1 cellular context compared by ENCODE assay signal in the genomic region with DNA sequence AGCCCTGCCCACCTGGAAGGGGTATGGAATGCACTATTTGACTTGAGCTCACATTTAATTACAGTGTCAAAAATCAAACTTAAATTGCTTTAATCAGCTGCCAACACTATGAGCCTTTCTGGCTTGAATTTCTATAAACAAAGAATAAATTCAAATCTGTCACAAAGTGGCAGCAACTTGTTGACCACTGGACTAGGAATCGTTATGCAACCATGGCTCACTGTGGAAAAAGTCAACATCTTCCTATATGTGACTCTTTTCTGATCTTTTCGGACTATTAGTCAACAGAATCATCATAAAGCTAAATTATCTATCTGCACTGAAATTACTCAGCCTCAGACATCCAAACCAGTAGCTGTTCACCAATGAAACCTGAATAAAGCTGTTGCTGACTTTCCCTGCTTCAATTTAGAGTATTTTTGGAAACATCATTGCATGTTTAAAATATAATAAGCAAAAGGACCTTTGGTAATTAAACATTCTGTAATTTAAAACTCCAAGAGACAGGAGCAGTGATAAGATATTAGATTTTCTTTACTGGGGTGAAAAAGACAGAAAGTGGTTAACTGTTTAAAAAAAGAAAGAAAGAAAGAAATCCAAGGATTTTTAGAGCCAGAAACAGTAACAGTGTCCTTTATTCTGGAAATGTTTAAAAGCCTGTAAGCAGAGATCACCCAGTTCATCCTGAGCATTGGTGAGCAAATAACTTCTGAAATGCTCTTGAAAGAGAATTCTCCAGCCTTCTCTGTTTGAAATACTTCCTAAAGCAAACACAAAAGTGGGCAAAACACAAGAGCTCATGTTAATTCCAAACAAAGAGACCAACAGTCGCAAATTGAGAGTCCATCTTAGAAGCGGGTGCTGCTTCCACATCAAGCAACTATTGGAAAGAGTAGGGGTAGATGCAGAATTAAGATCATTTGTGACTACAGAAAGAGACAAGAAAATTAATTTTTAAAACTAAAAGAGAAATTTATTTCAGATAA.
A peak's percentile ranks its signal among the peaks of the same experiment; 100 is the strongest.
TF ChIP-seq lines count a peak whose summit lies in the region.

No MANE protein-coding gene starts in this region.

TF ChIP-seq in HepG2, 621 proteins besides CTCF, POLR2A, EP300 and RAD21 (continued from another document and continues in another):
- TF ChIP-seq, protein P1, sequence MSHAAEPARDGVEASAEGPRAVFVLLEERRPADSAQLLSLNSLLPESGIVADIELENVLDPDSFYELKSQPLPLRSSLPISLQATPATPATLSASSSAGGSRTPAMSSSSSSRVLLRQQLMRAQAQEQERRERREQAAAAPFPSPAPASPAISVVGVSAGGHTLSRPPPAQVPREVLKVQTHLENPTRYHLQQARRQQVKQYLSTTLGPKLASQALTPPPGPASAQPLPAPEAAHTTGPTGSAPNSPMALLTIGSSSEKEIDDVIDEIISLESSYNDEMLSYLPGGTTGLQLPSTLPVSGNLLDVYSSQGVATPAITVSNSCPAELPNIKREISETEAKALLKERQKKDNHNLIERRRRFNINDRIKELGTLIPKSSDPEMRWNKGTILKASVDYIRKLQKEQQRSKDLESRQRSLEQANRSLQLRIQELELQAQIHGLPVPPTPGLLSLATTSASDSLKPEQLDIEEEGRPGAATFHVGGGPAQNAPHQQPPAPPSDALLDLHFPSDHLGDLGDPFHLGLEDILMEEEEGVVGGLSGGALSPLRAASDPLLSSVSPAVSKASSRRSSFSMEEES (CRISPR knock-in tag; IDR thresholded peaks at IDR 0.05): 0 out of 2 replicates have a peak, but pooled peaks have one; percentile 16
- TF ChIP-seq JUN (CRISPR knock-in tag; IDR thresholded peaks at IDR 0.05) (no peak), MIER2 (CRISPR knock-in tag; IDR thresholded peaks at IDR 0.05) (no peak), ELF4 (CRISPR knock-in tag; IDR thresholded peaks at IDR 0.05; ENCODE audit: borderline replicate concordance) (no peak), HDAC2 (CRISPR knock-in tag; IDR thresholded peaks at IDR 0.05) (peak; percentile 12; the same call in 1 of the 2 replicates), TOE1 (CRISPR knock-in tag; IDR thresholded peaks at IDR 0.05) (no peak), SSRP1 (CRISPR knock-in tag; IDR thresholded peaks at IDR 0.05) (no peak), RAD51 (IDR thresholded peaks at IDR 0.05; ENCODE audit: borderline replicate concordance) (no peak), DNMT1 (CRISPR knock-in tag; IDR thresholded peaks at IDR 0.05) (no peak), PAF1 (CRISPR knock-in tag; IDR thresholded peaks at IDR 0.05) (no peak), PTBP1 (IDR thresholded peaks at IDR 0.05; ENCODE audit: low read depth, low read length, poor library complexity, severe bottlenecking) (no peak), ZNF816 (CRISPR knock-in tag; IDR thresholded peaks at IDR 0.05; ENCODE audit: borderline replicate concordance) (no peak), HOXA5 (CRISPR knock-in tag; IDR thresholded peaks at IDR 0.05) (no peak), NFRKB (IDR thresholded peaks at IDR 0.05) (no peak), CHD4 (IDR thresholded peaks at IDR 0.05; ENCODE audit: borderline replicate concordance, low read length) (peak; percentile 56; the same call in 1 of the 2 replicates), ADNP (CRISPR knock-in tag; IDR thresholded peaks at IDR 0.05) (no peak), ZNF496 (CRISPR knock-in tag; IDR thresholded peaks at IDR 0.05; ENCODE audit: insufficient replicate concordance) (no peak), ZFP1 (CRISPR knock-in tag; IDR thresholded peaks at IDR 0.05) (0 out of 2 replicates have a peak, but pooled peaks have one; percentile 14), ZNF614 (CRISPR knock-in tag; IDR thresholded peaks at IDR 0.05; ENCODE audit: borderline replicate concordance) (no peak), FOXK1 (CRISPR knock-in tag; IDR thresholded peaks at IDR 0.05; ENCODE audit: borderline replicate concordance, low read depth) (peak; percentile 74; the same call in 1 of the 2 replicates), ZNF781 (CRISPR knock-in tag; IDR thresholded peaks at IDR 0.05; ENCODE audit: borderline replicate concordance, not compliant biosample characterization) (no peak), ZZZ3 (CRISPR knock-in tag; IDR thresholded peaks at IDR 0.05; ENCODE audit: borderline replicate concordance) (no peak), ISX (CRISPR knock-in tag; conservative IDR thresholded peaks at IDR 0.05) (no peak), ZNF17 (CRISPR knock-in tag; IDR thresholded peaks at IDR 0.05) (no peak), ELF1 (CRISPR knock-in tag; IDR thresholded peaks at IDR 0.05) (no peak), ZSCAN12 (CRISPR knock-in tag; IDR thresholded peaks at IDR 0.05) (no peak), NCOA5 (CRISPR knock-in tag; IDR thresholded peaks at IDR 0.05) (no peak), RFX1 (IDR thresholded peaks at IDR 0.05) (no peak), ZNF670 (CRISPR knock-in tag; IDR thresholded peaks at IDR 0.05; ENCODE audit: borderline replicate concordance) (0 out of 2 replicates have a peak, but pooled peaks have one; percentile 25), PHF21A (CRISPR knock-in tag; IDR thresholded peaks at IDR 0.05) (peak; percentile 34; the same call in 1 of the 2 replicates), HDAC1 (CRISPR knock-in tag; IDR thresholded peaks at IDR 0.05) (0 out of 2 replicates have a peak, but pooled peaks have one; percentile 27), ZNF570 (CRISPR knock-in tag; IDR thresholded peaks at IDR 0.05; ENCODE audit: borderline replicate concordance) (no peak), XRCC5 (optimal IDR thresholded peaks at IDR 0.05; ENCODE audit: low read length) (no peak), ZNF263 (CRISPR knock-in tag; IDR thresholded peaks at IDR 0.05) (no peak), FOXP1 (IDR thresholded peaks at IDR 0.05) (no peak), FOXP1 (CRISPR knock-in tag; IDR thresholded peaks at IDR 0.05) (peak; percentile 82), ZNF713 (CRISPR knock-in tag; IDR thresholded peaks at IDR 0.05) (no peak)
- TF ChIP-seq, protein P2, sequence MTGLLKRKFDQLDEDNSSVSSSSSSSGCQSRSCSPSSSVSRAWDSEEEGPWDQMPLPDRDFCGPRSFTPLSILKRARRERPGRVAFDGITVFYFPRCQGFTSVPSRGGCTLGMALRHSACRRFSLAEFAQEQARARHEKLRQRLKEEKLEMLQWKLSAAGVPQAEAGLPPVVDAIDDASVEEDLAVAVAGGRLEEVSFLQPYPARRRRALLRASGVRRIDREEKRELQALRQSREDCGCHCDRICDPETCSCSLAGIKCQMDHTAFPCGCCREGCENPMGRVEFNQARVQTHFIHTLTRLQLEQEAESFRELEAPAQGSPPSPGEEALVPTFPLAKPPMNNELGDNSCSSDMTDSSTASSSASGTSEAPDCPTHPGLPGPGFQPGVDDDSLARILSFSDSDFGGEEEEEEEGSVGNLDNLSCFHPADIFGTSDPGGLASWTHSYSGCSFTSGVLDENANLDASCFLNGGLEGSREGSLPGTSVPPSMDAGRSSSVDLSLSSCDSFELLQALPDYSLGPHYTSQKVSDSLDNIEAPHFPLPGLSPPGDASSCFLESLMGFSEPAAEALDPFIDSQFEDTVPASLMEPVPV (CRISPR knock-in tag; IDR thresholded peaks at IDR 0.05): no peak
- TF ChIP-seq, protein P3, sequence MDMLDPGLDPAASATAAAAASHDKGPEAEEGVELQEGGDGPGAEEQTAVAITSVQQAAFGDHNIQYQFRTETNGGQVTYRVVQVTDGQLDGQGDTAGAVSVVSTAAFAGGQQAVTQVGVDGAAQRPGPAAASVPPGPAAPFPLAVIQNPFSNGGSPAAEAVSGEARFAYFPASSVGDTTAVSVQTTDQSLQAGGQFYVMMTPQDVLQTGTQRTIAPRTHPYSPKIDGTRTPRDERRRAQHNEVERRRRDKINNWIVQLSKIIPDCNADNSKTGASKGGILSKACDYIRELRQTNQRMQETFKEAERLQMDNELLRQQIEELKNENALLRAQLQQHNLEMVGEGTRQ (IDR thresholded peaks at IDR 0.05; ENCODE audit: low read depth, low read length): no peak
- TF ChIP-seq, protein P3 (CRISPR knock-in tag; IDR thresholded peaks at IDR 0.05; ENCODE audit: borderline replicate concordance): no peak
- TF ChIP-seq, protein P4, sequence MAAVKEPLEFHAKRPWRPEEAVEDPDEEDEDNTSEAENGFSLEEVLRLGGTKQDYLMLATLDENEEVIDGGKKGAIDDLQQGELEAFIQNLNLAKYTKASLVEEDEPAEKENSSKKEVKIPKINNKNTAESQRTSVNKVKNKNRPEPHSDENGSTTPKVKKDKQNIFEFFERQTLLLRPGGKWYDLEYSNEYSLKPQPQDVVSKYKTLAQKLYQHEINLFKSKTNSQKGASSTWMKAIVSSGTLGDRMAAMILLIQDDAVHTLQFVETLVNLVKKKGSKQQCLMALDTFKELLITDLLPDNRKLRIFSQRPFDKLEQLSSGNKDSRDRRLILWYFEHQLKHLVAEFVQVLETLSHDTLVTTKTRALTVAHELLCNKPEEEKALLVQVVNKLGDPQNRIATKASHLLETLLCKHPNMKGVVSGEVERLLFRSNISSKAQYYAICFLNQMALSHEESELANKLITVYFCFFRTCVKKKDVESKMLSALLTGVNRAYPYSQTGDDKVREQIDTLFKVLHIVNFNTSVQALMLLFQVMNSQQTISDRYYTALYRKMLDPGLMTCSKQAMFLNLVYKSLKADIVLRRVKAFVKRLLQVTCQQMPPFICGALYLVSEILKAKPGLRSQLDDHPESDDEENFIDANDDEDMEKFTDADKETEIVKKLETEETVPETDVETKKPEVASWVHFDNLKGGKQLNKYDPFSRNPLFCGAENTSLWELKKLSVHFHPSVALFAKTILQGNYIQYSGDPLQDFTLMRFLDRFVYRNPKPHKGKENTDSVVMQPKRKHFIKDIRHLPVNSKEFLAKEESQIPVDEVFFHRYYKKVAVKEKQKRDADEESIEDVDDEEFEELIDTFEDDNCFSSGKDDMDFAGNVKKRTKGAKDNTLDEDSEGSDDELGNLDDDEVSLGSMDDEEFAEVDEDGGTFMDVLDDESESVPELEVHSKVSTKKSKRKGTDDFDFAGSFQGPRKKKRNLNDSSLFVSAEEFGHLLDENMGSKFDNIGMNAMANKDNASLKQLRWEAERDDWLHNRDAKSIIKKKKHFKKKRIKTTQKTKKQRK (IDR thresholded peaks at IDR 0.05; ENCODE audit: low read length): no peak
- TF ChIP-seq, protein P5, sequence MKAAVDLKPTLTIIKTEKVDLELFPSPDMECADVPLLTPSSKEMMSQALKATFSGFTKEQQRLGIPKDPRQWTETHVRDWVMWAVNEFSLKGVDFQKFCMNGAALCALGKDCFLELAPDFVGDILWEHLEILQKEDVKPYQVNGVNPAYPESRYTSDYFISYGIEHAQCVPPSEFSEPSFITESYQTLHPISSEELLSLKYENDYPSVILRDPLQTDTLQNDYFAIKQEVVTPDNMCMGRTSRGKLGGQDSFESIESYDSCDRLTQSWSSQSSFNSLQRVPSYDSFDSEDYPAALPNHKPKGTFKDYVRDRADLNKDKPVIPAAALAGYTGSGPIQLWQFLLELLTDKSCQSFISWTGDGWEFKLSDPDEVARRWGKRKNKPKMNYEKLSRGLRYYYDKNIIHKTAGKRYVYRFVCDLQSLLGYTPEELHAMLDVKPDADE (CRISPR knock-in tag; IDR thresholded peaks at IDR 0.05): no peak
- TF ChIP-seq, protein P6, sequence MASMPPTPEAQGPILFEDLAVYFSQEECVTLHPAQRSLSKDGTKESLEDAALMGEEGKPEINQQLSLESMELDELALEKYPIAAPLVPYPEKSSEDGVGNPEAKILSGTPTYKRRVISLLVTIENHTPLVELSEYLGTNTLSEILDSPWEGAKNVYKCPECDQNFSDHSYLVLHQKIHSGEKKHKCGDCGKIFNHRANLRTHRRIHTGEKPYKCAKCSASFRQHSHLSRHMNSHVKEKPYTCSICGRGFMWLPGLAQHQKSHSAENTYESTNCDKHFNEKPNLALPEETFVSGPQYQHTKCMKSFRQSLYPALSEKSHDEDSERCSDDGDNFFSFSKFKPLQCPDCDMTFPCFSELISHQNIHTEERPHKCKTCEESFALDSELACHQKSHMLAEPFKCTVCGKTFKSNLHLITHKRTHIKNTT (CRISPR knock-in tag; IDR thresholded peaks at IDR 0.05): no peak
- TF ChIP-seq, protein P7, sequence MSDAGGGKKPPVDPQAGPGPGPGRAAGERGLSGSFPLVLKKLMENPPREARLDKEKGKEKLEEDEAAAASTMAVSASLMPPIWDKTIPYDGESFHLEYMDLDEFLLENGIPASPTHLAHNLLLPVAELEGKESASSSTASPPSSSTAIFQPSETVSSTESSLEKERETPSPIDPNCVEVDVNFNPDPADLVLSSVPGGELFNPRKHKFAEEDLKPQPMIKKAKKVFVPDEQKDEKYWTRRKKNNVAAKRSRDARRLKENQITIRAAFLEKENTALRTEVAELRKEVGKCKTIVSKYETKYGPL (CRISPR knock-in tag; IDR thresholded peaks at IDR 0.05): peak; percentile 97
- TF ChIP-seq, protein P8, sequence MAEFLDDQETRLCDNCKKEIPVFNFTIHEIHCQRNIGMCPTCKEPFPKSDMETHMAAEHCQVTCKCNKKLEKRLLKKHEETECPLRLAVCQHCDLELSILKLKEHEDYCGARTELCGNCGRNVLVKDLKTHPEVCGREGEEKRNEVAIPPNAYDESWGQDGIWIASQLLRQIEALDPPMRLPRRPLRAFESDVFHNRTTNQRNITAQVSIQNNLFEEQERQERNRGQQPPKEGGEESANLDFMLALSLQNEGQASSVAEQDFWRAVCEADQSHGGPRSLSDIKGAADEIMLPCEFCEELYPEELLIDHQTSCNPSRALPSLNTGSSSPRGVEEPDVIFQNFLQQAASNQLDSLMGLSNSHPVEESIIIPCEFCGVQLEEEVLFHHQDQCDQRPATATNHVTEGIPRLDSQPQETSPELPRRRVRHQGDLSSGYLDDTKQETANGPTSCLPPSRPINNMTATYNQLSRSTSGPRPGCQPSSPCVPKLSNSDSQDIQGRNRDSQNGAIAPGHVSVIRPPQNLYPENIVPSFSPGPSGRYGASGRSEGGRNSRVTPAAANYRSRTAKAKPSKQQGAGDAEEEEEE (CRISPR knock-in tag; IDR thresholded peaks at IDR 0.05; ENCODE audit: borderline replicate concordance): no peak
- TF ChIP-seq, protein P9, sequence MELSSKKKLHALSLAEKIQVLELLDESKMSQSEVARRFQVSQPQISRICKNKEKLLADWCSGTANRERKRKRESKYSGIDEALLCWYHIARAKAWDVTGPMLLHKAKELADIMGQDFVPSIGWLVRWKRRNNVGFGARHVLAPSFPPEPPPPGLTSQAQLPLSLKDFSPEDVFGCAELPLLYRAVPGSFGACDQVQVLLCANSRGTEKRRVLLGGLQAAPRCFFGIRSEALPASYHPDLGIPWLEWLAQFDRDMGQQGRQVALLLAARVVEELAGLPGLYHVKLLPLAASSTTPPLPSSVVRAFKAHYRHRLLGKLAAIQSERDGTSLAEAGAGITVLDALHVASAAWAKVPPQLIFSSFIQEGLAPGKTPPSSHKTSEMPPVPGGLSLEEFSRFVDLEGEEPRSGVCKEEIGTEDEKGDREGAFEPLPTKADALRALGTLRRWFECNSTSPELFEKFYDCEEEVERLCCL (CRISPR knock-in tag; IDR thresholded peaks at IDR 0.05; ENCODE audit: borderline replicate concordance): no peak
